In genomic region chr7:128204455-128204854, GRCh38 we compare ENCODE assay signal across 1 cellular context.
TF ChIP-seq lines count a peak whose summit lies in the region.

No MANE protein-coding gene starts in this region.

TF ChIP-seq in K562, 482 proteins besides CTCF, POLR2A, EP300 and RAD21 (continued from another document and continues in another):
- no peak for TF ChIP-seq IFI16 (CRISPR knock-in tag; IDR thresholded peaks at IDR 0.05)
- no peak for TF ChIP-seq ARID3A (IDR thresholded peaks at IDR 0.05; ENCODE audit: borderline replicate concordance, low read depth, low read length)
- no peak for TF ChIP-seq CLOCK (CRISPR knock-in tag; IDR thresholded peaks at IDR 0.05; ENCODE audit: borderline replicate concordance)
- no peak for TF ChIP-seq HNRNPH1 (optimal IDR thresholded peaks at IDR 0.05; ENCODE audit: low read depth, low read length)
- peak; percentile 83 for TF ChIP-seq POLR2AphosphoS5 (IDR thresholded peaks at IDR 0.05; ENCODE audit: control insufficient read depth, insufficient read depth, low read depth, low read length)
- TF ChIP-seq ZNF551 (CRISPR knock-in tag; IDR thresholded peaks at IDR 0.05) = no peak
- TF ChIP-seq EZH2 (IDR thresholded peaks at IDR 0.05; ENCODE audit: borderline replicate concordance, low read depth, low read length) = no peak
- no peak for TF ChIP-seq CBX3 (IDR thresholded peaks at IDR 0.05; ENCODE audit: borderline replicate concordance in 1 of 2, low read length in 2 of 2)
- no peak for TF ChIP-seq ZNF212 (CRISPR knock-in tag; IDR thresholded peaks at IDR 0.05)
- no peak for TF ChIP-seq MYBL2 (IDR thresholded peaks at IDR 0.05; ENCODE audit: low read depth)
- no peak for TF ChIP-seq MYBL2 (CRISPR knock-in tag; IDR thresholded peaks at IDR 0.05; ENCODE audit: borderline replicate concordance)
- peak; percentile 80 for TF ChIP-seq FOXM1 (IDR thresholded peaks at IDR 0.05; ENCODE audit: low read depth)
- TF ChIP-seq FOXM1 (CRISPR knock-in tag; IDR thresholded peaks at IDR 0.05; ENCODE audit: low read depth) = no peak
- TF ChIP-seq ZNF121 (CRISPR knock-in tag; conservative IDR thresholded peaks at IDR 0.05) = no peak
- no peak for TF ChIP-seq SPI1 (IDR thresholded peaks at IDR 0.05; ENCODE audit: borderline replicate concordance, low read depth, low read length)
- peak; percentile 95 for TF ChIP-seq ARID1B (IDR thresholded peaks at IDR 0.05)
- TF ChIP-seq CREB3 (tag; conservative IDR thresholded peaks at IDR 0.05; ENCODE audit: low read depth) = no peak
- TF ChIP-seq ZMIZ1 (IDR thresholded peaks at IDR 0.05; ENCODE audit: low read depth in 2 of 2, low read length in 2 of 2) = peak in 1 of 2 experiments; percentile 83; a peak in 2 of 4 replicates
- TF ChIP-seq PURB (CRISPR knock-in tag; IDR thresholded peaks at IDR 0.05; ENCODE audit: low read depth) = no peak
- TF ChIP-seq SP1 (CRISPR knock-in tag; IDR thresholded peaks at IDR 0.05) = peak; percentile 48
- TF ChIP-seq ZNF3 (CRISPR knock-in tag; IDR thresholded peaks at IDR 0.05) = no peak
- no peak for TF ChIP-seq MEF2D (tag; conservative IDR thresholded peaks at IDR 0.05; ENCODE audit: low read depth)
- TF ChIP-seq RCOR1 (IDR thresholded peaks at IDR 0.05; ENCODE audit: borderline replicate concordance in 1 of 2, low read depth in 2 of 2, low read length in 2 of 2) = peak in 1 of 2 experiments; percentile 37; a peak in 1 of 4 replicates
- TF ChIP-seq MAX (CRISPR knock-in tag; IDR thresholded peaks at IDR 0.05) = no peak
- no peak for TF ChIP-seq PREB (CRISPR knock-in tag; IDR thresholded peaks at IDR 0.05)
- no peak for TF ChIP-seq ELK3 (CRISPR knock-in tag; IDR thresholded peaks at IDR 0.05)
- no peak for TF ChIP-seq KHSRP (IDR thresholded peaks at IDR 0.05)
- no peak for TF ChIP-seq CBX1 (IDR thresholded peaks at IDR 0.05; ENCODE audit: low read depth)
- TF ChIP-seq ZBTB33 (CRISPR knock-in tag; IDR thresholded peaks at IDR 0.05) = no peak
- peak; percentile 63; the same call in 1 of the 2 replicates for TF ChIP-seq ZNF134 (CRISPR knock-in tag; conservative IDR thresholded peaks at IDR 0.05)
- no peak for TF ChIP-seq DMBX1 (CRISPR knock-in tag; IDR thresholded peaks at IDR 0.05; ENCODE audit: borderline replicate concordance)
- no peak for TF ChIP-seq HMG20B (CRISPR knock-in tag; IDR thresholded peaks at IDR 0.05)
- TF ChIP-seq LEF1 (IDR thresholded peaks at IDR 0.05) = 0 out of 2 replicates have a peak, but pooled peaks have one; percentile 40
- no peak for TF ChIP-seq MLX (CRISPR knock-in tag; conservative IDR thresholded peaks at IDR 0.05)
- TF ChIP-seq ARID4B (CRISPR knock-in tag; IDR thresholded peaks at IDR 0.05) = no peak
- no peak for TF ChIP-seq IRF2 (CRISPR knock-in tag; IDR thresholded peaks at IDR 0.05)
- no peak for TF ChIP-seq NCOA1 (IDR thresholded peaks at IDR 0.05; ENCODE audit: low read depth)
- no peak for TF ChIP-seq CCAR2 (IDR thresholded peaks at IDR 0.05; ENCODE audit: low read depth, low read length)
- no peak for TF ChIP-seq LARP7 (IDR thresholded peaks at IDR 0.05)
- TF ChIP-seq EHMT2 (IDR thresholded peaks at IDR 0.05) = no peak
- TF ChIP-seq GABPA (tag; conservative IDR thresholded peaks at IDR 0.05; ENCODE audit: low read depth) = no peak
- TF ChIP-seq SMARCA5 (IDR thresholded peaks at IDR 0.05) = no peak
- no peak for TF ChIP-seq KLF10 (CRISPR knock-in tag; IDR thresholded peaks at IDR 0.05)
